12 cellular contexts compared by ENCODE assay signal in the genomic region with DNA sequence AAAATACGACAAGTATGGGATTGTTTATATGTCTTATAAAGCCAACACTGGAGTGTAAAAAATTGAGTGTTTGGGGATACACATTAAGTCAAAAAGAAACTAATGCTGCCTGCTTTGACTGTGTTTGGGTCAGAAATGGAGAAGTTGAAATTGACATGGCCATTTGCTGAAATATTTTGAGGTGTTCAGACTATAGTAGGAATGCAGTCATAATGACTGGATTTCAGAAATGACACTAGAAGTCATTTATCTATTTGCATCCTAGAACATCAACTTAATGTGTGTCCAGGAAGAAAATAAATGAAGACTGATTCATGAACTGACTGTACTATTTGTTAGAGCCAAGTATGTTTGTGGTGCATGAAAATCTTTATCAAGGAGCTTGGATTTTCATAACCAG. TPM values are rescaled to one million over a fixed set of nuclear protein-coding genes. Genes with fewer than 3 reads are reported as not detected.
A peak's percentile ranks its signal among the peaks of the same experiment; 100 is the strongest.
DNase-seq lines count a peak whose midpoint lies in the region; ATAC-seq, FAIRE-seq and TF ChIP-seq lines count a peak whose summit lies in the region.
"Had no signal": no experiment of that assay in that cellular context is flagged by ENCODE, and none has a peak within 500 bp of the region (broad histone marks: within the 10 kb centered on the region; RNA-seq: fewer than 3 reads in every experiment).

No MANE protein-coding gene starts in this region.

- H3K27ac ChIP-seq in GM23248: peak overlapping the region; percentile 12
- no peak overlapping the region for H3K27ac ChIP-seq in IMR-90 (ENCODE audit: insufficient read depth, low read length)
- no peak overlapping the region for H3K27ac ChIP-seq in fibroblast of lung (ENCODE audit: insufficient read depth, low read length)
- H3K27ac ChIP-seq in right atrium auricular region: no peak overlapping the region

- no peaks in the 10 kb centered on the region for H3K27me3 ChIP-seq in GM23248 (replicated peaks; ENCODE audit: insufficient read depth)
- no peaks in the 10 kb centered on the region for H3K27me3 ChIP-seq in IMR-90 (ENCODE audit: control insufficient read depth, insufficient read depth, low read length)
- H3K27me3 ChIP-seq in fibroblast of lung (ENCODE audit: control insufficient read depth, insufficient read depth, low read length): no peaks in the 10 kb centered on the region
- no peaks in the 10 kb centered on the region for H3K27me3 ChIP-seq in right atrium auricular region

- H3K23ac ChIP-seq in IMR-90 (ENCODE audit: low read depth, low read length): peak overlapping the region; percentile 40; the same call in 1 of the 2 replicates

- H3K36me3 ChIP-seq in GM23248 (ENCODE audit: low read depth): no peaks in the 10 kb centered on the region
- H3K36me3 ChIP-seq in IMR-90 (ENCODE audit: control insufficient read depth, insufficient read depth, low read length): no peaks in the 10 kb centered on the region
- no peaks in the 10 kb centered on the region for H3K36me3 ChIP-seq in fibroblast of lung (ENCODE audit: control insufficient read depth, insufficient read depth, low read length)
- no peaks in the 10 kb centered on the region for H3K36me3 ChIP-seq in right atrium auricular region

- intact Hi-C loops in IMR-90 (cut with micrococcal nuclease): no loop called here

- H4K5ac ChIP-seq in IMR-90 (ENCODE audit: low read depth, low read length): no peak overlapping the region

- H3K9me3 ChIP-seq in GM23248 (ENCODE audit: low read depth) (no peaks in the 10 kb centered on the region), IMR-90 (ENCODE audit: control insufficient read depth, insufficient read depth, low read length) (no peaks in the 10 kb centered on the region), fibroblast of lung (ENCODE audit: control insufficient read depth, insufficient read depth, low read depth, low read length) (no peaks in the 10 kb centered on the region), right atrium auricular region (no peaks in the 10 kb centered on the region)

- H2BK5ac ChIP-seq in IMR-90 (ENCODE audit: low read depth, low read length, poor library complexity, severe bottlenecking): peak overlapping the region; percentile 11

- H3K4me1 ChIP-seq in GM23248 (ENCODE audit: insufficient read depth): peaks cover 48% of the 10 kb centered on the region
- H3K4me1 ChIP-seq in IMR-90 (ENCODE audit: control insufficient read depth, insufficient read depth, low read length): peaks cover 4% of the 10 kb centered on the region; the same call in 1 of the 2 replicates
- peaks cover 13% of the 10 kb centered on the region for H3K4me1 ChIP-seq in fibroblast of lung (ENCODE audit: control insufficient read depth, extremely low read depth, insufficient read depth, low read length)
- peaks cover 0 to 46% of the 10 kb centered on the region in 2 donors for H3K4me1 ChIP-seq in right atrium auricular region

- WGBS in GM23248 (ENCODE audit: low coverage in 1 of 2, low lambda C conversion rate in 2 of 2, missing lambda C conversion rate in 2 of 2), 2 experiments: 87 to 89% methylated on average over 1 of the region's 1 CpG
- WGBS in IMR-90 (ENCODE audit: extremely low coverage in 2 of 2, insufficient read length in 1 of 2), 2 experiments: no CpG with 5 or more reads among the region's 1 CpG

- peak overlapping the region; percentile 31 for H3K4me2 ChIP-seq in GM23248 (ENCODE audit: unreplicated experiment)
- H3K4me2 ChIP-seq in IMR-90 (ENCODE audit: low read depth, low read length): peak overlapping the region; percentile 49; the same call in 1 of the 2 replicates
- peak overlapping the region; percentile 68 for H3K4me2 ChIP-seq in fibroblast of lung (ENCODE audit: extremely low read depth, insufficient read depth, low read length)

- POLR2A ChIA-PET in IMR-90 (lab: Charles Lee; ENCODE audit: unreplicated experiment): no interaction called here

- H4K20me1 ChIP-seq in GM23248 (ENCODE audit: insufficient read depth): no peaks in the 10 kb centered on the region; the same call in 1 of the 2 replicates
- H4K20me1 ChIP-seq in IMR-90 (ENCODE audit: insufficient read depth, low read length): no peaks in the 10 kb centered on the region; the same call in 1 of the 2 replicates
- no peaks in the 10 kb centered on the region for H4K20me1 ChIP-seq in fibroblast of lung (ENCODE audit: control insufficient read depth, extremely low read depth, insufficient read depth, low read length)

- H3K79me1 ChIP-seq in IMR-90 (ENCODE audit: low read depth in 1 of 2, low read length in 2 of 2): peaks cover 21 to 61% of the 10 kb centered on the region in 2 experiments; a peak in 3 of 4 replicates

- CTCF ChIA-PET in IMR-90 (lab: Yijun Ruan, JAX): interaction anchor here (0.6 to 0.8 kb wide), 2 partner anchors 14 to 31 kb away, joined by 3 to 4 read pairs; no protein-coding TSS in a partner anchor

- H4K91ac ChIP-seq in IMR-90 (ENCODE audit: insufficient read depth, low read depth, low read length): no peak overlapping the region

- H3K56ac ChIP-seq in IMR-90 (ENCODE audit: extremely low read depth, insufficient read depth, low read length): no peak overlapping the region

- no peaks in the 10 kb centered on the region for H3K9me2 ChIP-seq in GM23248 (ENCODE audit: insufficient read depth)

- dilution Hi-C loops in IMR-90 (cut with HindIII; ENCODE audit: low sequenced_read_pairs, unreplicated experiment): no loop called here

- no peak for TF ChIP-seq POLR2A in IMR-90 (IDR thresholded peaks at IDR 0.05; ENCODE audit: low read depth, low read length)

- no peak overlapping the region for H2BK120ac ChIP-seq in IMR-90 (ENCODE audit: low read depth, low read length)

- peak; percentile 38 for FAIRE-seq in D721Med (lab: Jason Lieb, UNC)

- DNase-seq in D721Med (ENCODE audit: insufficient read length, low spot score) (no peak), GM23248 (peak; percentile 42), IMR-90 (peak; percentile 7), fibroblast of lung (ENCODE audit: low read depth in 2 of 2) (peak; percentile 8 to 46), hippocampal formation (lab: John Stamatoyannopoulos, UW) (no peak), GM10266 (ENCODE audit: extremely low spot score) (no peak), right atrium auricular region (ENCODE audit: low spot score) (no peak), foreskin melanocyte (no peak)
- DNase-seq: activated CD4-positive, alpha-beta T cell treated with anti-CD3 and anti-CD28 coated beads, Interleukin-2, amount 50 U/mL, for 4 hours; Karpas-422; NCI-H446 treated with DMSO at 0.1 percent for 48 hours had no signal

- H2BK15ac ChIP-seq in IMR-90 (ENCODE audit: low read depth, low read length): no peak overlapping the region

- H3K4me3 ChIP-seq in GM23248: peak overlapping the region; percentile 9; the same call in 1 of the 2 replicates
- no peak overlapping the region for H3K4me3 ChIP-seq in IMR-90 (ENCODE audit: insufficient read depth, low read depth, low read length)
- no peak overlapping the region for H3K4me3 ChIP-seq in fibroblast of lung (replicated peaks in 1 of 4; ENCODE audit: control extremely low read depth in 1 of 4, insufficient read depth in 1 of 4, low read depth in 3 of 4, low read length in 4 of 4)
- no peak overlapping the region for H3K4me3 ChIP-seq in right atrium auricular region

- 0 out of 2 replicates have a peak, but pooled peaks cover 3% of the 10 kb centered on the region for H3K9me1 ChIP-seq in IMR-90 (ENCODE audit: insufficient read depth, low read length)

- no peak overlapping the region for H3K4ac ChIP-seq in IMR-90 (ENCODE audit: low read depth, low read length)

- peaks cover 17% of the 10 kb centered on the region for H3F3A ChIP-seq in GM23248 (ENCODE audit: insufficient read depth)

- no peak for TF ChIP-seq RAD21 in IMR-90 (IDR thresholded peaks at IDR 0.05; ENCODE audit: low read length)

- H3K9ac ChIP-seq in GM23248: no peak overlapping the region
- H3K9ac ChIP-seq in IMR-90 (ENCODE audit: low read depth, low read length): no peak overlapping the region
- no peak overlapping the region for H3K9ac ChIP-seq in fibroblast of lung (ENCODE audit: insufficient read depth, low read length)

- no TSS peak for BruUV-seq in IMR-90 (replicated peaks; lab: Mats Ljungman, UMichigan)

- no peak overlapping the region; the same call in 1 of the 2 replicates for H3K14ac ChIP-seq in IMR-90 (replicated peaks; ENCODE audit: low read depth, low read length)

- H4K8ac ChIP-seq in IMR-90 (ENCODE audit: low read depth in 2 of 2, low read length in 2 of 2): no peak overlapping the region

- H2AK9ac ChIP-seq in IMR-90 (replicated peaks; ENCODE audit: low read depth, low read length, poor library complexity): no peak overlapping the region

- in situ Hi-C loops in GM23248 (cut with MboI): no loop called here
- in situ Hi-C loops in IMR-90 (cut with MboI; ENCODE audit: low sequenced_read_pairs): no loop called here

- no peak for TF ChIP-seq CTCF in D721Med (IDR thresholded peaks at IDR 0.05; ENCODE audit: insufficient read depth, missing control alignments)
- TF ChIP-seq CTCF in IMR-90 (conservative IDR thresholded peaks at IDR 0.05; ENCODE audit: low read depth, low read length): no peak
- no peak for TF ChIP-seq CTCF in fibroblast of lung (conservative IDR thresholded peaks at IDR 0.05 in 1 of 2, IDR thresholded peaks at IDR 0.05 in 1 of 2; ENCODE audit: low read depth in 1 of 2, low read length in 2 of 2)
- TF ChIP-seq CTCF in GM10266 (IDR thresholded peaks at IDR 0.05; ENCODE audit: control insufficient read depth, insufficient read depth, low read depth, missing control alignments): no peak
- no peak for TF ChIP-seq CTCF in right atrium auricular region (IDR thresholded peaks at IDR 0.05)

- ATAC-seq in IMR-90 (ENCODE audit: low read depth): peak; percentile 18
- ATAC-seq: activated naive CD4-positive, alpha-beta T cell treated with anti-CD3 and anti-CD28 coated beads, Interleukin-2, amount 50 U/mL, for 72 hours had no signal

- no peak overlapping the region for H2AK5ac ChIP-seq in IMR-90 (ENCODE audit: low read depth, low read length)

- no peak overlapping the region for H2BK20ac ChIP-seq in IMR-90 (ENCODE audit: low read depth, low read length)

- no peak overlapping the region for H3K18ac ChIP-seq in IMR-90 (ENCODE audit: low read depth, low read length)

- H2AFZ ChIP-seq in GM23248 (no peak overlapping the region), IMR-90 (replicated peaks; ENCODE audit: low read length, poor library complexity) (no peak overlapping the region), fibroblast of lung (ENCODE audit: low read length) (no peak overlapping the region)

- H3K79me2 ChIP-seq in GM23248 (ENCODE audit: insufficient read depth): peaks cover 90% of the 10 kb centered on the region
- peaks cover 35% of the 10 kb centered on the region for H3K79me2 ChIP-seq in fibroblast of lung (ENCODE audit: control insufficient read depth, insufficient read depth, low read length)

RNA-seq across cellular contexts. Expression of a gene that starts 28.4 kb away (rescaled TPM):
- 21.5 and 23.1 TPM in 2 replicates for total RNA-seq in GM23248 (2014; rRNA removed; shearing (Covaris generic))
- polyA plus RNA-seq in GM23248 (2016; fragmentation: Nextera tagmentation; extraction: Ambion mirVana) (9.5 and 10.1 TPM in 2 replicates), IMR-90 (2012; rRNA removed) (12.9 and 13.1 TPM in 2 replicates), fibroblast of lung (20.5 and 21.8 TPM in 2 replicates)
- total RNA-seq in IMR-90 (2012; rRNA removed) (19.2 and 20.6 TPM in 2 replicates), fibroblast of lung (6.4 and 11.9 TPM in 2 replicates), right atrium auricular region (10 to 100 TPM; 34.1 to 44.7 TPM)
- polyA plus RNA-seq in IMR-90 (2012; cell fraction: cytosol; rRNA removed): 5.1 TPM in 2 replicates
- polyA plus RNA-seq in IMR-90 (2012; cell fraction: nucleus; rRNA removed; ENCODE audit: low replicate concordance): 26.8 and 71.5 TPM in 2 replicates
- 7.9 and 9.8 TPM in 2 replicates for polyA plus RNA-seq in fibroblast of lung (2012)
- 26.8 and 31.5 TPM in 2 replicates for polyA minus RNA-seq in fibroblast of lung (ENCODE audit: low replicate concordance)
- total RNA-seq: activated naive CD4-positive, alpha-beta T cell treated with anti-CD3 and anti-CD28 coated beads, Interleukin-2, amount 50 U/mL, for 72 hours had no signal

Comparison
In these comparisons a context has a peak if more than half of its experiments do, and no peak if none do; other contexts are left out.
1. DNase-seq: peak in GM23248 (single experiment), IMR-90 (single experiment) and fibroblast of lung (2 of 2); none in D721Med (single experiment), hippocampal formation (0 of 2), GM10266 (single experiment), right atrium auricular region (single experiment) and foreskin melanocyte (single experiment).
2. Peak in every context shown above with its lines, with median percentiles within 50 percentile points of each other: H3K4me2 ChIP-seq.